8 cellular contexts compared by ENCODE assay signal in the genomic region with DNA sequence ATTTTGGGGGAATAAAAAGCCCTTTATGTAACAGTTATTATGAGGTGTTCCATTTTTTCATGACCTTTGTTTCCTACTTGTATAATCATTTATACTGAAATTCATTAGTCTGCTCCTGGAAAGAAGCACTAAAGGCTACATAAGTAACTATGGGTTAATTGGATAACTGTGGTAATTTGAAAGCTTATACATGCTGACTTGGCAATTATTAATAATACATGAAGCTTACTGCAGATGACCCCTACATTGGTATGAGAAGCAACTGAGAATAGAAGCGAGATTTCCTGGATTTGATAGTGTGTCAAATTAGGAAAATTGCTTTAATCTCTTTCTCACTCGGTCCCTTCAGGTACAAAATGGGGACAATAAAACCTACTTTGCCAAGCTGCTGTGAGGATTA.
"Had no signal": no experiment of that assay in that cellular context is flagged by ENCODE, and none has a peak within 500 bp of the region (broad histone marks: within the 10 kb centered on the region; RNA-seq: fewer than 3 reads in every experiment).

No MANE protein-coding gene starts in this region.

- H3K4me3 ChIP-seq: GM23248 had no signal

- H3K27me3 Mint-ChIP-seq: IgD-negative memory B cell had no signal

- DNase-seq: GM23248, GOT3, H9, HCEC 1CT, KG1 had no signal

- H3K9me3 Mint-ChIP-seq: H9 had no signal

- FAIRE-seq: H54 had no signal

- H3K27ac ChIP-seq: GM23248, HL-60 had no signal

- H3K4me3 Mint-ChIP-seq: H9, IgD-negative memory B cell had no signal

- H3K4me1 Mint-ChIP-seq: IgD-negative memory B cell had no signal

- H3K9ac ChIP-seq: GM23248 had no signal

- H3K36me3 Mint-ChIP-seq: IgD-negative memory B cell had no signal

- H2AFZ ChIP-seq: GM23248 had no signal
